8 cellular contexts compared by ENCODE assay signal in the genomic region with DNA sequence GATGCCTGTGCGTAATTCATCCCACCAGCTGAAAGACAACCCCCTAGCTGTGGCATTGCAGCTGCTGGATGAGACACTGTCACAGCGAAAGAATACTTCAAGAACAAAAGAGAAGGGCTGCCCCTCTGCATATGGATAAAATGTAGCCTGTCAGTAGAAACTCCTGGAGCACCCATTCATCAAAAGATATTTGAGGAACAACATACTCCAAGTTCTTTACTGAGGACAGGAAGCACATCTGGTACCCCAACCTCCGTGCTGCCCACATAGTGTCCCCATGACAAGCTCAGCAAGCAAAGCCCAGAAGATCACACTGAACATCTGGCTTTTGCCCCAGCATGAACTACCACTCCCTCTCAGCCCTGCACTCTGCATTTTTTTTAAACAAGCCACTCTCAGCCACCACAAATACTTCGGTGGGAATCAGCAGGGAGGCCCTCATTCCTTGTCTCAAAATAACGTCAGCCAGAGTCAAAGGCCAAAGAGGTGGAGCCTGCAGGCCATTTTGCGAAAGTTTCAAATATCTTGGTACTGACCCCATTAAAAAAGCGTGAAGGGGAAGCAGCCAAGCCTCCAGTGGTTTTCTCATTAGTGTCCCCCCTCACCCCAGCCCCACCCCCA. TPM values are rescaled to one million over a fixed set of nuclear protein-coding genes. Genes with fewer than 3 reads are reported as not detected.
DNase-seq lines count a peak whose midpoint lies in the region; ATAC-seq, FAIRE-seq and TF ChIP-seq lines count a peak whose summit lies in the region.

No MANE protein-coding gene starts in this region.

- no peaks in the 10 kb centered on the region for H3K27me3 Mint-ChIP-seq in endodermal cell (ENCODE audit: insufficient read depth)

- H3K4me1 Mint-ChIP-seq in endodermal cell: peaks cover 21% of the 10 kb centered on the region

- peak overlapping the region; percentile 87 for H3K27ac Mint-ChIP-seq in endodermal cell

- CTCF ChIA-PET in A549 (lab: Yijun Ruan, JAX): interaction anchor here (0.7 to 17.5 kb wide), 12 partner anchors 8 to 469 kb away, joined by 3 to 461 read pairs (median 4); no protein-coding TSS in a partner anchor

- peak overlapping the region; percentile 97 for H3K4me3 Mint-ChIP-seq in endodermal cell

- H3K4me2 ChIP-seq in A549: peak overlapping the region; percentile 85
- no peak overlapping the region for H3K4me2 ChIP-seq in Karpas-422 (ENCODE audit: low read depth, low read length, poor library complexity, severe bottlenecking)

- intact Hi-C loops in vagina (cut with DNase I): no loop called here

- peak in 1 of 2 experiments; percentile 49 for DNase-seq in A549 (ENCODE audit: low read depth in 1 of 2, low spot score in 1 of 2)
- peak; percentile 43 for DNase-seq in GM12865 (ENCODE audit: low read depth)
- peak; percentile 58 to 68 for DNase-seq in SJSA1 (ENCODE audit: low read depth in 1 of 2, low spot score in 2 of 2)
- DNase-seq in endodermal cell: peak; percentile 83
- no peak for DNase-seq in vagina (ENCODE audit: extremely low spot score in 2 of 2)
- no peak for DNase-seq in Karpas-422

- TF ChIP-seq CTCF in A549 (IDR thresholded peaks at IDR 0.05) (no peak), GM12865 (IDR thresholded peaks at IDR 0.05; ENCODE audit: insufficient read depth, low read depth, low read length, missing control alignments) (no peak), endodermal cell (conservative IDR thresholded peaks at IDR 0.05) (peak; percentile 33), vagina (IDR thresholded peaks at IDR 0.05) (no peak)

- no peaks in the 10 kb centered on the region for H3K9me3 Mint-ChIP-seq in endodermal cell

- TF ChIP-seq EP300 in A549 (IDR thresholded peaks at IDR 0.05): no peak

- no peaks in the 10 kb centered on the region for H3K9me2 ChIP-seq in Karpas-422 (replicated peaks; ENCODE audit: insufficient read depth, low read length)

- no peak for TF ChIP-seq RAD21 in A549 (conservative IDR thresholded peaks at IDR 0.05 in 1 of 2, IDR thresholded peaks at IDR 0.05 in 1 of 2)

- FAIRE-seq in A549 (lab: Jason Lieb, UNC): no peak

- peaks cover 22% of the 10 kb centered on the region for H3K36me3 ChIP-seq in SJSA1
- H3K36me3 ChIP-seq in endodermal cell (ENCODE audit: control insufficient read depth, insufficient read depth, low read length): peaks cover 16% of the 10 kb centered on the region
- no peaks in the 10 kb centered on the region for H3K36me3 ChIP-seq in vagina
- no peaks in the 10 kb centered on the region for H3K36me3 ChIP-seq in Karpas-422 (ENCODE audit: insufficient read depth, low read length)

- H3K9ac ChIP-seq in endodermal cell (ENCODE audit: extremely low read depth, low read length, poor library complexity, severe bottlenecking): peak overlapping the region; percentile 88
- no peak overlapping the region for H3K9ac ChIP-seq in Karpas-422 (ENCODE audit: low read length)

- TF ChIP-seq POLR2A in A549 (IDR thresholded peaks at IDR 0.05; ENCODE audit: low read length) (no peak), vagina (IDR thresholded peaks at IDR 0.05) (no peak)

- H4K20me1 ChIP-seq in Karpas-422 (ENCODE audit: insufficient read depth, low read depth, low read length): no peaks in the 10 kb centered on the region

- POLR2A ChIA-PET in A549 (lab: Yijun Ruan, JAX): interaction anchor here (1.1 kb wide), 1 partner anchor 47 kb away, joined by 3 read pairs; no protein-coding TSS in a partner anchor

- H3K79me2 ChIP-seq in Karpas-422 (ENCODE audit: low read length): no peaks in the 10 kb centered on the region

- H3K27ac ChIP-seq in A549 (peak overlapping the region; percentile 74 to 86), SJSA1 (peak overlapping the region; percentile 69), endodermal cell (ENCODE audit: low read depth, low read length) (peak overlapping the region; percentile 96), vagina (peak overlapping the region; percentile 93), Karpas-422 (ENCODE audit: low read length) (no peak overlapping the region)

- H3K27me3 ChIP-seq in SJSA1 (replicated peaks) (no peaks in the 10 kb centered on the region), endodermal cell (ENCODE audit: control insufficient read depth, insufficient read depth, low read length, poor library complexity, severe bottlenecking) (no peaks in the 10 kb centered on the region), mononuclear cell (ENCODE audit: insufficient read depth, low read length) (no peaks in the 10 kb centered on the region), vagina (no peaks in the 10 kb centered on the region), Karpas-422 (ENCODE audit: low read length) (no peaks in the 10 kb centered on the region)

- H3K36me3 Mint-ChIP-seq in endodermal cell (ENCODE audit: low read depth): peaks cover 24% of the 10 kb centered on the region

- 25% methylated on average over 7 of the region's 7 CpGs for WGBS in A549 (ENCODE audit: missing lambda C conversion rate)
- 4 to 7% methylated on average over 4 to 7 of the region's 7 CpGs for WGBS in endodermal cell (ENCODE audit: insufficient coverage in 1 of 2, insufficient read length in 1 of 2), 2 experiments

- H2AFZ ChIP-seq in Karpas-422 (ENCODE audit: low read length): no peak overlapping the region

- ATAC-seq in A549 (no peak), HG03159 (IDR thresholded peaks at IDR 0.05; ENCODE audit: unreplicated experiment) (no peak)

- H3K4me1 ChIP-seq in A549 (peaks cover 30% of the 10 kb centered on the region), SJSA1 (replicated peaks) (peaks cover 27% of the 10 kb centered on the region), endodermal cell (ENCODE audit: control insufficient read depth, insufficient read depth, low read length) (no peaks in the 10 kb centered on the region), mononuclear cell (ENCODE audit: insufficient read depth, low read length) (peaks cover 56% of the 10 kb centered on the region), vagina (peaks cover 47% of the 10 kb centered on the region), Karpas-422 (ENCODE audit: low read length) (no peaks in the 10 kb centered on the region)

- H3K4me3 ChIP-seq in A549 (peak overlapping the region; percentile 73), GM12865 (ENCODE audit: low read depth, low read length) (peak overlapping the region; percentile 68), SJSA1 (peak overlapping the region; percentile 66), endodermal cell (ENCODE audit: low read length) (peak overlapping the region; percentile 95), mononuclear cell (ENCODE audit: low read length) (peak overlapping the region; percentile 9), vagina (peak overlapping the region; percentile 81 to 98), Karpas-422 (ENCODE audit: low read length) (no peak overlapping the region)

- H3K9me3 ChIP-seq in A549: no peaks in the 10 kb centered on the region
- no peaks in the 10 kb centered on the region for H3K9me3 ChIP-seq in SJSA1 (replicated peaks)
- no peaks in the 10 kb centered on the region for H3K9me3 ChIP-seq in endodermal cell (ENCODE audit: control insufficient read depth, low read length)
- no peaks in the 10 kb centered on the region for H3K9me3 ChIP-seq in mononuclear cell (ENCODE audit: low read depth, low read length)
- no peaks in the 10 kb centered on the region for H3K9me3 ChIP-seq in vagina
- no peaks in the 10 kb centered on the region for H3K9me3 ChIP-seq in Karpas-422 (ENCODE audit: low read length)

TF ChIP-seq in A549, 52 proteins besides CTCF, POLR2A, EP300 and RAD21:
- TF ChIP-seq CHD4 (IDR thresholded peaks at IDR 0.05; ENCODE audit: borderline replicate concordance) (no peak), HOXA7 (CRISPR knock-in tag; IDR thresholded peaks at IDR 0.05) (no peak), SMC3 (IDR thresholded peaks at IDR 0.05) (no peak), MAFK (IDR thresholded peaks at IDR 0.05; ENCODE audit: partially characterized antibody) (no peak), ZC3H11A (IDR thresholded peaks at IDR 0.05) (no peak), RFX5 (IDR thresholded peaks at IDR 0.05) (no peak), ZNF302 (CRISPR knock-in tag; IDR thresholded peaks at IDR 0.05) (no peak), RARB (CRISPR knock-in tag; IDR thresholded peaks at IDR 0.05) (no peak)
- TF ChIP-seq, protein P1, sequence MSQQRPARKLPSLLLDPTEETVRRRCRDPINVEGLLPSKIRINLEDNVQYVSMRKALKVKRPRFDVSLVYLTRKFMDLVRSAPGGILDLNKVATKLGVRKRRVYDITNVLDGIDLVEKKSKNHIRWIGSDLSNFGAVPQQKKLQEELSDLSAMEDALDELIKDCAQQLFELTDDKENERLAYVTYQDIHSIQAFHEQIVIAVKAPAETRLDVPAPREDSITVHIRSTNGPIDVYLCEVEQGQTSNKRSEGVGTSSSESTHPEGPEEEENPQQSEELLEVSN (IDR thresholded peaks at IDR 0.05; ENCODE audit: borderline replicate concordance, low read depth): no peak

RNA-seq across cellular contexts. Expression of a gene that starts 1.7 kb away (rescaled TPM):
- 32.2 and 33.8 TPM in 2 replicates for polyA plus RNA-seq in A549 (2011; rRNA removed)
- polyA plus RNA-seq in A549 (2012; cell fraction: cytosol; rRNA removed): 8.3 and 11.3 TPM in 2 replicates
- 12.4 and 13.4 TPM in 2 replicates for polyA plus RNA-seq in A549 (2012; cell fraction: nucleus; rRNA removed)
- 14.7 to 16.7 TPM (median 16.3 TPM) in 3 replicates for polyA plus RNA-seq in A549 (2017; fragmentation: RNase III; extraction: RNeasy Plus Mini Kit Qiagen cat#74134 plus additional on column Dnase treatment)
- polyA minus RNA-seq in A549 (2011; rRNA and poly(A)+ RNA removed): 41.4 and 42.3 TPM in 2 replicates
- total RNA-seq in SJSA1 (2014; rRNA removed; shearing (Covaris generic)): 9.8 and 16.0 TPM in 2 replicates
- total RNA-seq in endodermal cell: 10 to 100 TPM; 48.2 to 80.2 TPM
- polyA plus RNA-seq in endodermal cell (2013, experiment 1 of 2): 28.1 TPM
- polyA plus RNA-seq in endodermal cell (2013, experiment 2 of 2): 28.2 TPM
- 6.2 TPM for total RNA-seq in mononuclear cell
- 28.7 TPM for total RNA-seq in vagina
- total RNA-seq in Karpas-422 (2014; rRNA removed; shearing (Covaris generic); ENCODE audit: low replicate concordance): not detected in 2 replicates

Comparison
In these comparisons a context has a peak if more than half of its experiments do, and no peak if none do; other contexts are left out.
1. DNase-seq: peak in GM12865 (single experiment), SJSA1 (2 of 2) and endodermal cell (single experiment); none in vagina (0 of 2) and Karpas-422 (single experiment).